1 cellular context compared by ENCODE assay signal in the genomic region with DNA sequence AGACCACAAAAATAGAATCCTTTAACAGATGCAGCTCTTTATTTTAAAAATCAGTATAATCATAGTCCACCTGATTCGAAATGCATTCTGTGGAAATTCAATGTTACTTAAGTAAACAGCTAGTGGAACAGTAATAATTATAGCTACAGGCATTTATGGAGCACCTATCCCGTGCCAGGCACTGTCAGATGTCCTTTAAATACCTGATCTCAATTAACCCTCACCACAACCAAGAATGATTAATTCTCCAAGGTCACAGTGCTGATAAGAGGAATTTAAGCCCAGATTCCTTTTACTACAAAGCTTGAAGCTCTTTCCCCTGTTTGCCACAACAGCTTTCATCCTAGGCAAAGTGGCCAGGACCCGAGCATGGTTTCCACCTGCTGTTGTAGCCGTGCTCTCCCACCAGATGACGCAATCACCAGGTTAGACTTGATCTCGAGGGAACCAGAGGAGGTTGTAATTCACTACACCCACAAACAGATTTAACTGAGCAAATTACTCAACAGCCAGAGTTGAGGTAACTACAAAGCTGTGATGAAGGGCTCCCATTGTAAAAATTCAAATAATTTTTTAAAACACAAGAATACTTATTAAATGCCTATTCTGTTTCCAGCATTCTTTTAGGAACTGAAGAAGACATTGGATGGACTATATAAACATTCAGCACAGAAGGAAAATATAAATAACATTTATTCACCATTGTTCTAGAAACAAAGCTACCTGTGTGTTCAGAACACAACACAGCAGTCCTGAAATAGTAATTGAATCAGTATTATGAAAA.
TF ChIP-seq lines count a peak whose summit lies in the region.

No MANE protein-coding gene starts in this region.

TF ChIP-seq in HepG2, 621 proteins besides CTCF, POLR2A, EP300 and RAD21 (continued from another document and continues in another):
- no peak for TF ChIP-seq ZNF484 (CRISPR knock-in tag; IDR thresholded peaks at IDR 0.05; ENCODE audit: borderline replicate concordance, low read depth)
- no peak for TF ChIP-seq MIER2 (CRISPR knock-in tag; IDR thresholded peaks at IDR 0.05)
- peak; percentile 63; the same call in 1 of the 2 replicates for TF ChIP-seq MIER3 (CRISPR knock-in tag; IDR thresholded peaks at IDR 0.05; ENCODE audit: borderline replicate concordance)
- no peak for TF ChIP-seq ZNF816 (CRISPR knock-in tag; IDR thresholded peaks at IDR 0.05; ENCODE audit: borderline replicate concordance)
- TF ChIP-seq, protein P1, sequence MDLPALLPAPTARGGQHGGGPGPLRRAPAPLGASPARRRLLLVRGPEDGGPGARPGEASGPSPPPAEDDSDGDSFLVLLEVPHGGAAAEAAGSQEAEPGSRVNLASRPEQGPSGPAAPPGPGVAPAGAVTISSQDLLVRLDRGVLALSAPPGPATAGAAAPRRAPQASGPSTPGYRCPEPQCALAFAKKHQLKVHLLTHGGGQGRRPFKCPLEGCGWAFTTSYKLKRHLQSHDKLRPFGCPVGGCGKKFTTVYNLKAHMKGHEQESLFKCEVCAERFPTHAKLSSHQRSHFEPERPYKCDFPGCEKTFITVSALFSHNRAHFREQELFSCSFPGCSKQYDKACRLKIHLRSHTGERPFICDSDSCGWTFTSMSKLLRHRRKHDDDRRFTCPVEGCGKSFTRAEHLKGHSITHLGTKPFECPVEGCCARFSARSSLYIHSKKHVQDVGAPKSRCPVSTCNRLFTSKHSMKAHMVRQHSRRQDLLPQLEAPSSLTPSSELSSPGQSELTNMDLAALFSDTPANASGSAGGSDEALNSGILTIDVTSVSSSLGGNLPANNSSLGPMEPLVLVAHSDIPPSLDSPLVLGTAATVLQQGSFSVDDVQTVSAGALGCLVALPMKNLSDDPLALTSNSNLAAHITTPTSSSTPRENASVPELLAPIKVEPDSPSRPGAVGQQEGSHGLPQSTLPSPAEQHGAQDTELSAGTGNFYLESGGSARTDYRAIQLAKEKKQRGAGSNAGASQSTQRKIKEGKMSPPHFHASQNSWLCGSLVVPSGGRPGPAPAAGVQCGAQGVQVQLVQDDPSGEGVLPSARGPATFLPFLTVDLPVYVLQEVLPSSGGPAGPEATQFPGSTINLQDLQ (CRISPR knock-in tag; IDR thresholded peaks at IDR 0.05): no peak
- no peak for TF ChIP-seq ZNF569 (CRISPR knock-in tag; IDR thresholded peaks at IDR 0.05; ENCODE audit: borderline replicate concordance)
- TF ChIP-seq XRCC5 (optimal IDR thresholded peaks at IDR 0.05; ENCODE audit: low read length): no peak
- no peak for TF ChIP-seq ZNF382 (CRISPR knock-in tag; IDR thresholded peaks at IDR 0.05; ENCODE audit: borderline replicate concordance)
- TF ChIP-seq HDAC2 (CRISPR knock-in tag; IDR thresholded peaks at IDR 0.05): 0 out of 2 replicates have a peak, but pooled peaks have one; percentile 27
- TF ChIP-seq, protein P2, sequence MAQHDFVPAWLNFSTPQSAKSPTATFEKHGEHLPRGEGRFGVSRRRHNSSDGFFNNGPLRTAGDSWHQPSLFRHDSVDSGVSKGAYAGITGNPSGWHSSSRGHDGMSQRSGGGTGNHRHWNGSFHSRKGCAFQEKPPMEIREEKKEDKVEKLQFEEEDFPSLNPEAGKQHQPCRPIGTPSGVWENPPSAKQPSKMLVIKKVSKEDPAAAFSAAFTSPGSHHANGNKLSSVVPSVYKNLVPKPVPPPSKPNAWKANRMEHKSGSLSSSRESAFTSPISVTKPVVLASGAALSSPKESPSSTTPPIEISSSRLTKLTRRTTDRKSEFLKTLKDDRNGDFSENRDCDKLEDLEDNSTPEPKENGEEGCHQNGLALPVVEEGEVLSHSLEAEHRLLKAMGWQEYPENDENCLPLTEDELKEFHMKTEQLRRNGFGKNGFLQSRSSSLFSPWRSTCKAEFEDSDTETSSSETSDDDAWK (CRISPR knock-in tag; IDR thresholded peaks at IDR 0.05): no peak
- TF ChIP-seq, protein P3, sequence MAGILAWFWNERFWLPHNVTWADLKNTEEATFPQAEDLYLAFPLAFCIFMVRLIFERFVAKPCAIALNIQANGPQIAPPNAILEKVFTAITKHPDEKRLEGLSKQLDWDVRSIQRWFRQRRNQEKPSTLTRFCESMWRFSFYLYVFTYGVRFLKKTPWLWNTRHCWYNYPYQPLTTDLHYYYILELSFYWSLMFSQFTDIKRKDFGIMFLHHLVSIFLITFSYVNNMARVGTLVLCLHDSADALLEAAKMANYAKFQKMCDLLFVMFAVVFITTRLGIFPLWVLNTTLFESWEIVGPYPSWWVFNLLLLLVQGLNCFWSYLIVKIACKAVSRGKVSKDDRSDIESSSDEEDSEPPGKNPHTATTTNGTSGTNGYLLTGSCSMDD (CRISPR knock-in tag; IDR thresholded peaks at IDR 0.05): no peak
- no peak for TF ChIP-seq NCOA1 (CRISPR knock-in tag; IDR thresholded peaks at IDR 0.05)
- TF ChIP-seq NCOA5 (CRISPR knock-in tag; IDR thresholded peaks at IDR 0.05): no peak
- no peak for TF ChIP-seq NAIF1 (CRISPR knock-in tag; IDR thresholded peaks at IDR 0.05; ENCODE audit: borderline replicate concordance)
- no peak for TF ChIP-seq HNRNPK (IDR thresholded peaks at IDR 0.05; ENCODE audit: low read depth, low read length, poor library complexity, severe bottlenecking)
- TF ChIP-seq, protein P4, sequence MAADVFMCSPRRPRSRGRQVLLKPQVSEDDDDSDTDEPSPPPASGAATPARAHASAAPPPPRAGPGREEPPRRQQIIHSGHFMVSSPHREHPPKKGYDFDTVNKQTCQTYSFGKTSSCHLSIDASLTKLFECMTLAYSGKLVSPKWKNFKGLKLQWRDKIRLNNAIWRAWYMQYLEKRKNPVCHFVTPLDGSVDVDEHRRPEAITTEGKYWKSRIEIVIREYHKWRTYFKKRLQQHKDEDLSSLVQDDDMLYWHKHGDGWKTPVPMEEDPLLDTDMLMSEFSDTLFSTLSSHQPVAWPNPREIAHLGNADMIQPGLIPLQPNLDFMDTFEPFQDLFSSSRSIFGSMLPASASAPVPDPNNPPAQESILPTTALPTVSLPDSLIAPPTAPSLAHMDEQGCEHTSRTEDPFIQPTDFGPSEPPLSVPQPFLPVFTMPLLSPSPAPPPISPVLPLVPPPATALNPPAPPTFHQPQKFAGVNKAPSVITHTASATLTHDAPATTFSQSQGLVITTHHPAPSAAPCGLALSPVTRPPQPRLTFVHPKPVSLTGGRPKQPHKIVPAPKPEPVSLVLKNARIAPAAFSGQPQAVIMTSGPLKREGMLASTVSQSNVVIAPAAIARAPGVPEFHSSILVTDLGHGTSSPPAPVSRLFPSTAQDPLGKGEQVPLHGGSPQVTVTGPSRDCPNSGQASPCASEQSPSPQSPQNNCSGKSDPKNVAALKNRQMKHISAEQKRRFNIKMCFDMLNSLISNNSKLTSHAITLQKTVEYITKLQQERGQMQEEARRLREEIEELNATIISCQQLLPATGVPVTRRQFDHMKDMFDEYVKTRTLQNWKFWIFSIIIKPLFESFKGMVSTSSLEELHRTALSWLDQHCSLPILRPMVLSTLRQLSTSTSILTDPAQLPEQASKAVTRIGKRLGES (CRISPR knock-in tag; IDR thresholded peaks at IDR 0.05; ENCODE audit: borderline replicate concordance): no peak
- no peak for TF ChIP-seq ZNF3 (CRISPR knock-in tag; IDR thresholded peaks at IDR 0.05)
- TF ChIP-seq ZNF788 (CRISPR knock-in tag; IDR thresholded peaks at IDR 0.05; ENCODE audit: borderline replicate concordance): no peak
- no peak for TF ChIP-seq ZBTB8A (CRISPR knock-in tag; IDR thresholded peaks at IDR 0.05; ENCODE audit: borderline replicate concordance, low read depth)
- TF ChIP-seq, protein P5, sequence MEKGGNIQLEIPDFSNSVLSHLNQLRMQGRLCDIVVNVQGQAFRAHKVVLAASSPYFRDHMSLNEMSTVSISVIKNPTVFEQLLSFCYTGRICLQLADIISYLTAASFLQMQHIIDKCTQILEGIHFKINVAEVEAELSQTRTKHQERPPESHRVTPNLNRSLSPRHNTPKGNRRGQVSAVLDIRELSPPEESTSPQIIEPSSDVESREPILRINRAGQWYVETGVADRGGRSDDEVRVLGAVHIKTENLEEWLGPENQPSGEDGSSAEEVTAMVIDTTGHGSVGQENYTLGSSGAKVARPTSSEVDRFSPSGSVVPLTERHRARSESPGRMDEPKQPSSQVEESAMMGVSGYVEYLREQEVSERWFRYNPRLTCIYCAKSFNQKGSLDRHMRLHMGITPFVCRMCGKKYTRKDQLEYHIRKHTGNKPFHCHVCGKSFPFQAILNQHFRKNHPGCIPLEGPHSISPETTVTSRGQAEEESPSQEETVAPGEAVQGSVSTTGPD (CRISPR knock-in tag; IDR thresholded peaks at IDR 0.05): no peak
- no peak for TF ChIP-seq FLYWCH1 (CRISPR knock-in tag; IDR thresholded peaks at IDR 0.05)
- no peak for TF ChIP-seq SRSF4 (IDR thresholded peaks at IDR 0.05; ENCODE audit: low read depth, low read length, poor library complexity, severe bottlenecking)
- TF ChIP-seq MAFK (conservative IDR thresholded peaks at IDR 0.05 in 1 of 2, IDR thresholded peaks at IDR 0.05 in 1 of 2; ENCODE audit: low read length in 2 of 2): no peak
- TF ChIP-seq ZNF841 (CRISPR knock-in tag; IDR thresholded peaks at IDR 0.05; ENCODE audit: borderline replicate concordance): no peak
- TF ChIP-seq, protein P6, sequence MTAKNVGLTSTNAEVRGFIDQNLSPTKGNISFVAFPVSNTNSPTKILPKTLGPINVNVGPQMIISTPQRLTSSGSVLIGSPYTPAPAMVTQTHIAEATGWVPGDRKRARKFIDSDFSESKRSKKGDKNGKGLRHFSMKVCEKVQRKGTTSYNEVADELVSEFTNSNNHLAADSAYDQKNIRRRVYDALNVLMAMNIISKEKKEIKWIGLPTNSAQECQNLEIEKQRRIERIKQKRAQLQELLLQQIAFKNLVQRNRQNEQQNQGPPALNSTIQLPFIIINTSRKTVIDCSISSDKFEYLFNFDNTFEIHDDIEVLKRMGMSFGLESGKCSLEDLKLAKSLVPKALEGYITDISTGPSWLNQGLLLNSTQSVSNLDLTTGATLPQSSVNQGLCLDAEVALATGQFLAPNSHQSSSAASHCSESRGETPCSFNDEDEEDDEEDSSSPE (CRISPR knock-in tag; IDR thresholded peaks at IDR 0.05): no peak
- no peak for TF ChIP-seq ZNF383 (CRISPR knock-in tag; IDR thresholded peaks at IDR 0.05; ENCODE audit: borderline replicate concordance)
- TF ChIP-seq, protein P7, sequence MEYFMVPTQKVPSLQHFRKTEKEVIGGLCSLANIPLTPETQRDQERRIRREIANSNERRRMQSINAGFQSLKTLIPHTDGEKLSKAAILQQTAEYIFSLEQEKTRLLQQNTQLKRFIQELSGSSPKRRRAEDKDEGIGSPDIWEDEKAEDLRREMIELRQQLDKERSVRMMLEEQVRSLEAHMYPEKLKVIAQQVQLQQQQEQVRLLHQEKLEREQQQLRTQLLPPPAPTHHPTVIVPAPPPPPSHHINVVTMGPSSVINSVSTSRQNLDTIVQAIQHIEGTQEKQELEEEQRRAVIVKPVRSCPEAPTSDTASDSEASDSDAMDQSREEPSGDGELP (IDR thresholded peaks at IDR 0.05; ENCODE audit: borderline replicate concordance, low read depth): peak; percentile 19; the same call in 1 of the 2 replicates
- TF ChIP-seq SSRP1 (CRISPR knock-in tag; IDR thresholded peaks at IDR 0.05): peak; percentile 47; the same call in 1 of the 2 replicates
- TF ChIP-seq, protein P8, sequence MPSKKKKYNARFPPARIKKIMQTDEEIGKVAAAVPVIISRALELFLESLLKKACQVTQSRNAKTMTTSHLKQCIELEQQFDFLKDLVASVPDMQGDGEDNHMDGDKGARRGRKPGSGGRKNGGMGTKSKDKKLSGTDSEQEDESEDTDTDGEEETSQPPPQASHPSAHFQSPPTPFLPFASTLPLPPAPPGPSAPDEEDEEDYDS (CRISPR knock-in tag; IDR thresholded peaks at IDR 0.05): no peak
- no peak for TF ChIP-seq ZNF180 (CRISPR knock-in tag; IDR thresholded peaks at IDR 0.05; ENCODE audit: borderline replicate concordance, low read depth)
- no peak for TF ChIP-seq ZNF746 (CRISPR knock-in tag; IDR thresholded peaks at IDR 0.05)
- TF ChIP-seq KAT2B (IDR thresholded peaks at IDR 0.05; ENCODE audit: borderline replicate concordance, low read depth, low read length): no peak
- no peak for TF ChIP-seq ZNF30 (CRISPR knock-in tag; IDR thresholded peaks at IDR 0.05)
- peak; percentile 47 for TF ChIP-seq TEAD3 (CRISPR knock-in tag; optimal IDR thresholded peaks at IDR 0.05; ENCODE audit: borderline replicate concordance)
- TF ChIP-seq, protein P9, sequence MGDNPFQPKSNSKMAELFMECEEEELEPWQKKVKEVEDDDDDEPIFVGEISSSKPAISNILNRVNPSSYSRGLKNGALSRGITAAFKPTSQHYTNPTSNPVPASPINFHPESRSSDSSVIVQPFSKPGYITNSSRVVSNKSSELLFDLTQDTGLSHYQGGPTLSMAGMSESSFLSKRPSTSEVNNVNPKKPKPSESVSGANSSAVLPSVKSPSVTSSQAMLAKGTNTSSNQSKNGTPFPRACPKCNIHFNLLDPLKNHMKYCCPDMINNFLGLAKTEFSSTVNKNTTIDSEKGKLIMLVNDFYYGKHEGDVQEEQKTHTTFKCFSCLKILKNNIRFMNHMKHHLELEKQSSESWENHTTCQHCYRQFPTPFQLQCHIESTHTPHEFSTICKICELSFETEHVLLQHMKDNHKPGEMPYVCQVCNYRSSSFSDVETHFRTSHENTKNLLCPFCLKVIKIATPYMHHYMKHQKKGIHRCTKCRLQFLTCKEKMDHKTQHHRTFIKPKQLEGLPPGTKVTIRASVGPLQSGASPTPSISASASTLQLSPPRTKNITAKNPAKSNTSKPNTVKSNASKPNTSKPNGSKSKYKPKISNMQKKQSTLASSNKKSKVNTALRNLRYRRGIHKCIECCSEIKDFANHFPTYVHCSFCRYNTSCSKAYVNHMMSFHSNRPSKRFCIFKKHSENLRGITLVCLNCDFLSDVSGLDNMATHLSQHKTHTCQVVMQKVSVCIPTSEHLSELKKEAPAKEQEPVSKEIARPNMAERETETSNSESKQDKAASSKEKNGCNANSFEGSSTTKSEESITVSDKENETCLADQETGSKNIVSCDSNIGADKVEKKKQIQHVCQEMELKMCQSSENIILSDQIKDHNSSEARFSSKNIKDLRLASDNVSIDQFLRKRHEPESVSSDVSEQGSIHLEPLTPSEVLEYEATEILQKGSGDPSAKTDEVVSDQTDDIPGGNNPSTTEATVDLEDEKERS (CRISPR knock-in tag; IDR thresholded peaks at IDR 0.05): no peak
- TF ChIP-seq, protein P10, sequence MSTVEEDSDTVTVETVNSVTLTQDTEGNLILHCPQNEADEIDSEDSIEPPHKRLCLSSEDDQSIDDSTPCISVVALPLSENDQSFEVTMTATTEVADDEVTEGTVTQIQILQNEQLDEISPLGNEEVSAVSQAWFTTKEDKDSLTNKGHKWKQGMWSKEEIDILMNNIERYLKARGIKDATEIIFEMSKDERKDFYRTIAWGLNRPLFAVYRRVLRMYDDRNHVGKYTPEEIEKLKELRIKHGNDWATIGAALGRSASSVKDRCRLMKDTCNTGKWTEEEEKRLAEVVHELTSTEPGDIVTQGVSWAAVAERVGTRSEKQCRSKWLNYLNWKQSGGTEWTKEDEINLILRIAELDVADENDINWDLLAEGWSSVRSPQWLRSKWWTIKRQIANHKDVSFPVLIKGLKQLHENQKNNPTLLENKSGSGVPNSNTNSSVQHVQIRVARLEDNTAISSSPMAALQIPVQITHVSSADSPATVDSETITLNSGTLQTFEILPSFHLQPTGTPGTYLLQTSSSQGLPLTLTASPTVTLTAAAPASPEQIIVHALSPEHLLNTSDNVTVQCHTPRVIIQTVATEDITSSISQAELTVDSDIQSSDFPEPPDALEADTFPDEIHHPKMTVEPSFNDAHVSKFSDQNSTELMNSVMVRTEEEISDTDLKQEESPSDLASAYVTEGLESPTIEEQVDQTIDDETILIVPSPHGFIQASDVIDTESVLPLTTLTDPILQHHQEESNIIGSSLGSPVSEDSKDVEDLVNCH (CRISPR knock-in tag; IDR thresholded peaks at IDR 0.05): no peak
- TF ChIP-seq, protein P11, sequence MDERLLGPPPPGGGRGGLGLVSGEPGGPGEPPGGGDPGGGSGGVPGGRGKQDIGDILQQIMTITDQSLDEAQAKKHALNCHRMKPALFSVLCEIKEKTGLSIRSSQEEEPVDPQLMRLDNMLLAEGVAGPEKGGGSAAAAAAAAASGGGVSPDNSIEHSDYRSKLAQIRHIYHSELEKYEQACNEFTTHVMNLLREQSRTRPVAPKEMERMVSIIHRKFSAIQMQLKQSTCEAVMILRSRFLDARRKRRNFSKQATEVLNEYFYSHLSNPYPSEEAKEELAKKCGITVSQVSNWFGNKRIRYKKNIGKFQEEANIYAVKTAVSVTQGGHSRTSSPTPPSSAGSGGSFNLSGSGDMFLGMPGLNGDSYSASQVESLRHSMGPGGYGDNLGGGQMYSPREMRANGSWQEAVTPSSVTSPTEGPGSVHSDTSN (CRISPR knock-in tag; IDR thresholded peaks at IDR 0.05): no peak
